In the genomic region with DNA sequence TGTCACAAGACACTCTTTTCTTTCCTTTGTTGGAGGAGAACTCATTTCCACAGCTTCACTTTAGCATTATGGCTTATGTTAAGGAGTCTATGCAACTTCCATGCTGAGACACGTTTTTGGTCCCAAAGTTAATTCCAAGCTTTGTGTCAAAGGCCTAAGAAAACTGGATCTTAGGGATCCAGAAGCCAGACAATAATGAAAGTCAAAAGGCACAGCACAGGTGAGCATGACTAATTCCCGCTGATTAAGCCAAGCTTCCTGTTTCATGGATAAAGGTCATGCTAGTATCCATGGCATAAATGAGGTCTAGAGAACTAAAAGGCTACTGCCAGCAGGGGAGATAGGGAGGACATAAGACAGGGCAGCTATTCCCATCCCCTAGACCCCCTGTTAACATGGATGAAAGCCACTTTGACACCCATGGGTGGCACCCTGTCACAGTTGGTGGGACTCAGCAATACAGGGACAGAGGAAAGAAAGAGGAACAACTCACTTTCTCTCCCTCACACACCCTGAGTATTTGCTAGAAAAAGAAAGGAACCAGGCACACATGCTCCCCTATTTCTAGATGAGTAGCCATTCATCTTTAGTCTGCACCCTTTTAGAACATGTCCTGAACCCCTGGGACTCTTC, we compare ENCODE assay signal across 26 cellular contexts.
"Had no signal": no experiment of that assay in that cellular context is flagged by ENCODE, and none has a peak within 500 bp of the region (broad histone marks: within the 10 kb centered on the region; RNA-seq: fewer than 3 reads in every experiment).

No MANE protein-coding gene starts in this region.

- ATAC-seq: activated CD4-positive, CD25-positive, alpha-beta regulatory T cell treated with anti-CD3 and anti-CD28 coated beads, Interleukin-2, amount 50 U/mL, for 24 hours; activated naive CD4-positive, alpha-beta T cell treated with anti-CD3 and anti-CD28 coated beads, Interleukin-2, amount 50 U/mL, for 72 hours; gastrocnemius medialis; sciatic nerve; stimulated activated effector memory CD8-positive, alpha-beta T cell treated with anti-CD3 and anti-CD28 coated beads, Interleukin-12 subunit alpha, Interleukin-12 subunit beta, amount 100 ng/mL, for 72 hours; upper lobe of right lung had no signal

- H3K4me3 ChIP-seq: gastrocnemius medialis, hepatocyte, ovary, skin epidermis, upper lobe of right lung had no signal

- DNase-seq: activated CD4-positive, alpha-beta memory T cell treated with anti-CD3 and anti-CD28 coated beads for 36 hours; activated CD4-positive, alpha-beta T cell treated with anti-CD3 and anti-CD28 coated beads, Interleukin-2, amount 10 ng/mL, durations not matched to agents 24 days and 14 days; activated naive CD4-positive, alpha-beta T cell; activated T-cell treated with anti-CD3 and anti-CD28 coated beads, Interleukin-2, amount 50 U/mL, for 48 hours; dermis blood vessel endothelial cell; effector CD4-positive, alpha-beta T cell; gastrocnemius medialis; naive B cell; nephron progenitor cell; ovary; stimulated activated CD4-positive, alpha-beta T cell treated with anti-CD3 and anti-CD28 coated beads, Interleukin-12 subunit alpha, Interleukin-12 subunit beta, amount 100 ng/mL, for 4 hours; stimulated activated CD4-positive, alpha-beta T cell treated with anti-CD3 and anti-CD28 coated beads, Interleukin-4, amount 100 ng/mL, for 24 hours; T-helper 9 cell; upper lobe of right lung had no signal

- H3K36me3 Mint-ChIP-seq: activated CD4-positive, alpha-beta memory T cell treated with anti-CD3 and anti-CD28 coated beads for 36 hours; naive B cell; stimulated activated effector memory CD8-positive, alpha-beta T cell treated with anti-CD3 and anti-CD28 coated beads, Interleukin-12 subunit alpha, Interleukin-12 subunit beta, amount 100 ng/mL, for 72 hours had no signal

- H3K4me3 Mint-ChIP-seq: activated CD4-positive, alpha-beta memory T cell treated with anti-CD3 and anti-CD28 coated beads for 36 hours; activated CD4-positive, alpha-beta T cell treated with anti-CD3 and anti-CD28 coated beads, Interleukin-2, amount 10 ng/mL, durations not matched to agents 24 days and 14 days; central memory CD8-positive, alpha-beta T cell; mesothelial cell of epicardium; naive B cell; nephron progenitor cell; stimulated activated effector memory CD8-positive, alpha-beta T cell treated with anti-CD3 and anti-CD28 coated beads, Interleukin-12 subunit alpha, Interleukin-12 subunit beta, amount 100 ng/mL, for 72 hours; stimulated activated naive CD8-positive, alpha-beta T cell treated with anti-CD3 and anti-CD28 coated beads, Interleukin-15, Interleukin-2, amounts not matched to agents 100 ng/mL and 50 ng/mL, for 24 hours; T-helper 1 cell treated with Interleukin-12 subunit alpha and Interleukin-12 subunit beta and Interleukin-4 antibody, amounts not matched to agents 30 μg/mL and 1 μg/mL, for 36 hours had no signal

- H3K27me3 ChIP-seq: gastrocnemius medialis, hepatocyte, ovary, upper lobe of right lung had no signal

- H3K27ac Mint-ChIP-seq: activated CD4-positive, alpha-beta memory T cell treated with anti-CD3 and anti-CD28 coated beads for 36 hours; activated CD4-positive, alpha-beta T cell treated with anti-CD3 and anti-CD28 coated beads, Interleukin-2, amount 10 ng/mL, durations not matched to agents 24 days and 14 days; activated naive CD4-positive, alpha-beta T cell treated with anti-CD3 and anti-CD28 coated beads, Interleukin-2, amount 50 U/mL, for 72 hours; mesothelial cell of epicardium; naive B cell; nephron progenitor cell; progenitor cell of endocrine pancreas; stimulated activated effector memory CD8-positive, alpha-beta T cell treated with anti-CD3 and anti-CD28 coated beads, Interleukin-12 subunit alpha, Interleukin-12 subunit beta, amount 100 ng/mL, for 72 hours; stimulated activated naive CD8-positive, alpha-beta T cell treated with anti-CD3 and anti-CD28 coated beads, Interleukin-15, Interleukin-2, amounts not matched to agents 100 ng/mL and 50 ng/mL, for 24 hours; T-helper 1 cell treated with Interleukin-12 subunit alpha and Interleukin-12 subunit beta and Interleukin-4 antibody, amounts not matched to agents 30 μg/mL and 1 μg/mL, for 36 hours had no signal

- H3K27ac ChIP-seq: gastrocnemius medialis, hepatocyte, ovary, skin epidermis, upper lobe of right lung, VCaP had no signal

- H3K4me1 ChIP-seq: gastrocnemius medialis, upper lobe of right lung had no signal

- H3K27me3 Mint-ChIP-seq: activated CD4-positive, alpha-beta memory T cell treated with anti-CD3 and anti-CD28 coated beads for 36 hours; activated CD4-positive, alpha-beta T cell treated with anti-CD3 and anti-CD28 coated beads, Interleukin-2, amount 10 ng/mL, durations not matched to agents 24 days and 14 days; central memory CD8-positive, alpha-beta T cell; naive B cell; progenitor cell of endocrine pancreas; stimulated activated naive CD8-positive, alpha-beta T cell treated with anti-CD3 and anti-CD28 coated beads, Interleukin-15, Interleukin-2, amounts not matched to agents 100 ng/mL and 50 ng/mL, for 24 hours had no signal

- H3K36me3 ChIP-seq: gastrocnemius medialis, ovary, upper lobe of right lung had no signal

- H3K4me1 Mint-ChIP-seq: activated CD4-positive, alpha-beta T cell treated with anti-CD3 and anti-CD28 coated beads, Interleukin-2, amount 10 ng/mL, durations not matched to agents 24 days and 14 days; central memory CD8-positive, alpha-beta T cell; naive B cell; stimulated activated effector memory CD8-positive, alpha-beta T cell treated with anti-CD3 and anti-CD28 coated beads, Interleukin-12 subunit alpha, Interleukin-12 subunit beta, amount 100 ng/mL, for 72 hours had no signal

- H3K9me3 ChIP-seq: gastrocnemius medialis, ovary, upper lobe of right lung had no signal
